ENCODE assay signal across 28 cellular contexts in the genomic region with DNA sequence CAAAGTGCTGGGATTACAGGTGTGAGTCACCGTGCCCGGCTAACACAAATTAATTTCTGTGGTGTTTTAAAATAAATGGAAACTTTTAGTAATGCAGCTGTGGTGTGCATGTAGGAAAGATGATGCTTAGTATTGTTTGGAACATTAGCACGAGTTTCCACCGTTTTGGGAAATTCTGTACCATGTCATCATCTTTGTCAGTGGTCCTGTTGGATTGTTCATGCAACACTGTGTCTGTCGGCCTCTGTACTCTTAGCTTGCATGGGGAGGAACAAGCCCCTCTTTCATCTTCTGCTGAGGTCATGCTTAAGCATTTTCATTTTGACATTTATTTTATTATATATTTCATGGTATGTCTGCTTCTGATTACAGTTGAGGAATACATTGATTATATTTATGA. TPM values are rescaled to one million over a fixed set of nuclear protein-coding genes. Genes with fewer than 3 reads are reported as not detected.
A peak's percentile ranks its signal among the peaks of the same experiment; 100 is the strongest.
DNase-seq lines count a peak whose midpoint lies in the region; ATAC-seq, FAIRE-seq and TF ChIP-seq lines count a peak whose summit lies in the region.
"Had no signal": no experiment of that assay in that cellular context is flagged by ENCODE, and none has a peak within 500 bp of the region (broad histone marks: within the 10 kb centered on the region; RNA-seq: fewer than 3 reads in every experiment).

No MANE protein-coding gene starts in this region.

- intact Hi-C loops in psoas muscle (cut with DNase I): no loop called here

- H3K9me2 ChIP-seq in GM23338 (ENCODE audit: insufficient read depth): no peaks in the 10 kb centered on the region

- 39 to 65% (median 42%) methylated on average over 5 of the region's 5 CpGs for WGBS in psoas muscle, 3 donors

- H3K4me3 Mint-ChIP-seq in activated naive CD8-positive, alpha-beta T cell treated with anti-CD3 and anti-CD28 coated beads, Interleukin-2, amount 50 U/mL, for 24 hours: no peak overlapping the region
- H3K4me3 Mint-ChIP-seq in activated naive CD8-positive, alpha-beta T cell treated with anti-CD3 and anti-CD28 coated beads for 36 hours: no peak overlapping the region
- H3K4me3 Mint-ChIP-seq in GM23338: no peak overlapping the region
- no peak overlapping the region for H3K4me3 Mint-ChIP-seq in astrocyte (ENCODE audit: unreplicated experiment)
- H3K4me3 Mint-ChIP-seq in progenitor cell of endocrine pancreas (ENCODE audit: low read depth): no peak overlapping the region
- H3K4me3 Mint-ChIP-seq: CD14-positive monocyte; CD4-positive, alpha-beta T cell; CD8-positive, alpha-beta memory T cell; H9; HFFc6 had no signal

- no peak overlapping the region for H3K9ac ChIP-seq in astrocyte (ENCODE audit: low read length)
- H3K9ac ChIP-seq: BLaER1 treated with 17β-estradiol and CSF1 and Interleukin-3, amounts not matched to agents 10 nM and 100 nM; GM23248 had no signal

- no peak overlapping the region for H3K4me3 ChIP-seq in GM23338
- no peak overlapping the region for H3K4me3 ChIP-seq in astrocyte (ENCODE audit: insufficient read depth, low read depth, low read length)
- no peak overlapping the region for H3K4me3 ChIP-seq in psoas muscle
- H3K4me3 ChIP-seq: A549; BLaER1 treated with 17β-estradiol and CSF1 and Interleukin-3, amounts not matched to agents 10 nM and 100 nM; GM12878; GM23248 had no signal

- H3K79me2 ChIP-seq in GM23338 (replicated peaks; ENCODE audit: insufficient read depth) (peaks cover 100% of the 10 kb centered on the region), astrocyte (ENCODE audit: insufficient read depth, low read length) (no peaks in the 10 kb centered on the region)

- H3K9me3 Mint-ChIP-seq in activated naive CD8-positive, alpha-beta T cell treated with anti-CD3 and anti-CD28 coated beads, Interleukin-2, amount 50 U/mL, for 24 hours: no peaks in the 10 kb centered on the region
- no peaks in the 10 kb centered on the region for H3K9me3 Mint-ChIP-seq in activated naive CD8-positive, alpha-beta T cell treated with anti-CD3 and anti-CD28 coated beads for 36 hours
- no peaks in the 10 kb centered on the region for H3K9me3 Mint-ChIP-seq in GM23338
- no peaks in the 10 kb centered on the region for H3K9me3 Mint-ChIP-seq in astrocyte (ENCODE audit: unreplicated experiment)
- no peaks in the 10 kb centered on the region for H3K9me3 Mint-ChIP-seq in progenitor cell of endocrine pancreas (ENCODE audit: low read depth)
- H3K9me3 Mint-ChIP-seq: CD14-positive monocyte; CD4-positive, alpha-beta T cell; CD8-positive, alpha-beta memory T cell; H9 had no signal

- no peaks in the 10 kb centered on the region for H3F3A ChIP-seq in GM23338 (replicated peaks; ENCODE audit: low read depth)

- H4K20me1 ChIP-seq in GM23338 (replicated peaks; ENCODE audit: insufficient read depth): peaks cover 88% of the 10 kb centered on the region
- no peaks in the 10 kb centered on the region for H4K20me1 ChIP-seq in astrocyte (ENCODE audit: insufficient read depth, low read length)
- H4K20me1 ChIP-seq: BLaER1 treated with 17β-estradiol and CSF1 and Interleukin-3, amounts not matched to agents 10 nM and 100 nM had no signal

- H3K27ac Mint-ChIP-seq in activated naive CD8-positive, alpha-beta T cell treated with anti-CD3 and anti-CD28 coated beads, Interleukin-2, amount 50 U/mL, for 24 hours: no peak overlapping the region
- no peak overlapping the region for H3K27ac Mint-ChIP-seq in activated naive CD8-positive, alpha-beta T cell treated with anti-CD3 and anti-CD28 coated beads for 36 hours
- no peak overlapping the region for H3K27ac Mint-ChIP-seq in GM23338
- H3K27ac Mint-ChIP-seq in astrocyte (ENCODE audit: unreplicated experiment): peak overlapping the region; percentile 71
- H3K27ac Mint-ChIP-seq in progenitor cell of endocrine pancreas: no peak overlapping the region
- H3K27ac Mint-ChIP-seq: CD14-positive monocyte; CD4-positive, alpha-beta T cell; HFFc6 had no signal

- DNase-seq in activated naive CD8-positive, alpha-beta T cell treated with anti-CD3 and anti-CD28 coated beads, Interleukin-2, amount 50 U/mL, for 24 hours: no peak
- DNase-seq in activated naive CD8-positive, alpha-beta T cell treated with anti-CD3 and anti-CD28 coated beads for 36 hours: no peak
- DNase-seq in GM23338 (ENCODE audit: low spot score) (no peak), astrocyte (ENCODE audit: low read depth) (no peak), psoas muscle (no peak), progenitor cell of endocrine pancreas (ENCODE audit: low spot score, unreplicated experiment) (no peak), NCI-H748 (lab: John Stamatoyannopoulos, UW; ENCODE audit: unreplicated experiment) (no peak)
- no peak for DNase-seq in activated naive CD4-positive, alpha-beta T cell (lab: John Stamatoyannopoulos, UW)
- DNase-seq: 8988T; ACHN; AML-193; BE2C; CD4-positive, alpha-beta T cell; CD8-positive, alpha-beta memory T cell; DMS 273 treated with DMSO at 0.1 percent for 48 hours; DMS79; EL; GDM1; GM23248; H9; HFFc6 had no signal

- FAIRE-seq in astrocyte (lab: Jason Lieb, UNC): no peak
- FAIRE-seq: A549, D721Med, GM12878, GM19239 had no signal

- no peaks in the 10 kb centered on the region for H3K36me3 Mint-ChIP-seq in activated naive CD8-positive, alpha-beta T cell treated with anti-CD3 and anti-CD28 coated beads, Interleukin-2, amount 50 U/mL, for 24 hours (ENCODE audit: low read depth)
- no peaks in the 10 kb centered on the region for H3K36me3 Mint-ChIP-seq in activated naive CD8-positive, alpha-beta T cell treated with anti-CD3 and anti-CD28 coated beads for 36 hours
- H3K36me3 Mint-ChIP-seq in GM23338 (ENCODE audit: low read depth): peaks cover 6% of the 10 kb centered on the region; the same call in 2 of the 3 replicates
- no peaks in the 10 kb centered on the region for H3K36me3 Mint-ChIP-seq in astrocyte (ENCODE audit: low read depth, unreplicated experiment)
- H3K36me3 Mint-ChIP-seq in progenitor cell of endocrine pancreas (ENCODE audit: insufficient read depth): no peaks in the 10 kb centered on the region
- H3K36me3 Mint-ChIP-seq: CD14-positive monocyte; CD8-positive, alpha-beta memory T cell had no signal

- TF ChIP-seq CTCF in GM23338 (conservative IDR thresholded peaks at IDR 0.05; ENCODE audit: low read depth in 2 of 2) (no peak), astrocyte (IDR thresholded peaks at IDR 0.05; ENCODE audit: insufficient read depth, low read depth, low read length) (no peak), psoas muscle (IDR thresholded peaks at IDR 0.05) (no peak), progenitor cell of endocrine pancreas (IDR thresholded peaks at IDR 0.05; ENCODE audit: unreplicated experiment) (no peak)

- ATAC-seq in activated naive CD8-positive, alpha-beta T cell treated with anti-CD3 and anti-CD28 coated beads, Interleukin-2, amount 50 U/mL, for 24 hours: peak; percentile 66
- ATAC-seq in GM23338 (no peak), psoas muscle (no peak)
- ATAC-seq: A549, GM12878, HCT116 had no signal

- H3K4me2 ChIP-seq in GM23338 (no peak overlapping the region), astrocyte (ENCODE audit: low read length) (no peak overlapping the region)
- H3K4me2 ChIP-seq: A549; BLaER1 treated with 17β-estradiol and CSF1 and Interleukin-3, amounts not matched to agents 10 nM and 100 nM had no signal

- H3K9me3 ChIP-seq in astrocyte (ENCODE audit: insufficient read depth, low read depth, low read length) (no peaks in the 10 kb centered on the region), psoas muscle (no peaks in the 10 kb centered on the region)
- H3K9me3 ChIP-seq: A549; BE2C; BLaER1 treated with 17β-estradiol and CSF1 and Interleukin-3, amounts not matched to agents 10 nM and 100 nM had no signal

- H3K27me3 Mint-ChIP-seq in activated naive CD8-positive, alpha-beta T cell treated with anti-CD3 and anti-CD28 coated beads, Interleukin-2, amount 50 U/mL, for 24 hours: peaks cover 3% of the 10 kb centered on the region
- no peaks in the 10 kb centered on the region for H3K27me3 Mint-ChIP-seq in activated naive CD8-positive, alpha-beta T cell treated with anti-CD3 and anti-CD28 coated beads for 36 hours
- H3K27me3 Mint-ChIP-seq in GM23338 (ENCODE audit: insufficient read depth, low read depth, poor library complexity): no peaks in the 10 kb centered on the region
- H3K27me3 Mint-ChIP-seq in astrocyte (ENCODE audit: low read depth, unreplicated experiment): no peaks in the 10 kb centered on the region
- H3K27me3 Mint-ChIP-seq in progenitor cell of endocrine pancreas: no peaks in the 10 kb centered on the region

- H2AFZ ChIP-seq in GM23338: no peak overlapping the region
- H2AFZ ChIP-seq in astrocyte (ENCODE audit: low read depth, low read length): no peak overlapping the region
- H2AFZ ChIP-seq: GM23248 had no signal

- H3K27me3 ChIP-seq in GM23338 (ENCODE audit: insufficient read depth) (no peaks in the 10 kb centered on the region), astrocyte (ENCODE audit: insufficient read depth, low read length) (no peaks in the 10 kb centered on the region), psoas muscle (ENCODE audit: insufficient read depth in 3 of 3, low read length in 2 of 3) (no peaks in the 10 kb centered on the region)
- H3K27me3 ChIP-seq: BE2C; BLaER1 treated with 17β-estradiol and CSF1 and Interleukin-3, amounts not matched to agents 10 nM and 100 nM had no signal

- H3K36me3 ChIP-seq in GM23338 (ENCODE audit: insufficient read depth) (no peaks in the 10 kb centered on the region), astrocyte (ENCODE audit: insufficient read depth, low read length) (no peaks in the 10 kb centered on the region), psoas muscle (ENCODE audit: insufficient read depth in 1 of 2, low read depth in 1 of 2) (no peaks in the 10 kb centered on the region)
- H3K36me3 ChIP-seq: BE2C; BLaER1 treated with 17β-estradiol and CSF1 and Interleukin-3, amounts not matched to agents 10 nM and 100 nM had no signal

- H3K4me1 ChIP-seq in GM23338 (ENCODE audit: insufficient read depth) (peaks cover 32% of the 10 kb centered on the region), astrocyte (ENCODE audit: insufficient read depth, low read length) (no peaks in the 10 kb centered on the region), psoas muscle (peaks cover 46% of the 10 kb centered on the region)
- H3K4me1 ChIP-seq: A549, BE2C had no signal

- H3K27ac ChIP-seq in GM23338 (ENCODE audit: low read depth): peak overlapping the region; percentile 35; the same call in 1 of the 2 replicates
- H3K27ac ChIP-seq in astrocyte (ENCODE audit: low read depth, low read length): no peak overlapping the region
- H3K27ac ChIP-seq in psoas muscle: peak overlapping the region; percentile 25
- H3K27ac ChIP-seq: A549; BLaER1 treated with 17β-estradiol and CSF1 and Interleukin-3, amounts not matched to agents 10 nM and 100 nM; GM23248 had no signal

- H3K4me1 Mint-ChIP-seq in activated naive CD8-positive, alpha-beta T cell treated with anti-CD3 and anti-CD28 coated beads, Interleukin-2, amount 50 U/mL, for 24 hours: peaks cover 9% of the 10 kb centered on the region
- peaks cover 5% of the 10 kb centered on the region for H3K4me1 Mint-ChIP-seq in activated naive CD8-positive, alpha-beta T cell treated with anti-CD3 and anti-CD28 coated beads for 36 hours
- H3K4me1 Mint-ChIP-seq in GM23338 (peaks cover 34% of the 10 kb centered on the region), astrocyte (ENCODE audit: low read depth, unreplicated experiment) (peaks cover 21% of the 10 kb centered on the region), progenitor cell of endocrine pancreas (ENCODE audit: low read depth) (peaks cover 15% of the 10 kb centered on the region)
- H3K4me1 Mint-ChIP-seq: CD14-positive monocyte; CD8-positive, alpha-beta memory T cell had no signal

RNA-seq across cellular contexts. Expression of gene CECR2, which starts 28.5 kb away (rescaled TPM):
- total RNA-seq in activated naive CD8-positive, alpha-beta T cell treated with anti-CD3 and anti-CD28 coated beads for 36 hours: under 1 TPM; 0.10 to 0.26 TPM
- 106 and 110 TPM in 2 replicates for total RNA-seq in GM23338 (2014; rRNA removed; shearing (Covaris generic))
- polyA plus RNA-seq in GM23338 (2016; fragmentation: Nextera tagmentation; extraction: Ambion mirVana): 18.4 and 24.2 TPM in 2 replicates
- total RNA-seq in astrocyte: 12.6 and 15.7 TPM in 2 replicates
- 10 to 100 TPM; 19.6 to 24.1 (median 20.5) TPM for total RNA-seq in psoas muscle
- polyA plus RNA-seq in psoas muscle: 1 to 10 TPM; 1.7 to 8.1 (median 3.1) TPM
- 37.6 and 40.5 TPM in 2 replicates for total RNA-seq in progenitor cell of endocrine pancreas
- total RNA-seq: CD4-positive, alpha-beta T cell; CD8-positive, alpha-beta memory T cell; GM23248; HFFc6 had no signal
- polyA plus RNA-seq: CD8-positive, alpha-beta memory T cell had no signal

Comparison
In these comparisons a context has a peak if more than half of its experiments do, and no peak if none do; other contexts are left out.
1. RNA of gene CECR2, which starts 28.5 kb away (total RNA-seq): 106 to 110 TPM in GM23338, 37.6 to 40.5 TPM in progenitor cell of endocrine pancreas, 19.6 to 24.1 TPM in psoas muscle and 12.6 to 15.7 TPM in astrocyte; 0.10 to 0.26 TPM in activated naive CD8-positive, alpha-beta T cell treated with anti-CD3 and anti-CD28 coated beads for 36 hours; every median in the first group is over 10 times any median in the second.